In the genomic region with DNA sequence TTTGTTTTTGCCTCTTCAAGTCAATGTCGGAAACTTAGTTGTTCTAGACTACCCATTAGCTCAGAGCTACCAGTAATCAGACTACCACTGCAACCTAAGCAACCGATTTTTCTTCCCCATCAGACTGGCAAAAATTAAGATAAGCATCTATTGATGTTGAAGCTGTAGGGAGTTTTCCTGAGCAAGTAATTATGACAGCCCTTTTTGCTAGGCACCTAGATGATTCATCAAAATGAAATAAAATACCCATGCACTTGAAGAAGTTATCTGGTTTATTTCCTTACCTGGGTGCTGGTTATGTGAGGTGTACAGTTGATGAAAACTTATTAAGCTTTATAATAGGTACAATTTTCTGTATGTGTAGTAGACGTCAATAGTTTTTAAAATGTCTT, we compare ENCODE assay signal across 11 cellular contexts. TPM values are rescaled to one million over a fixed set of nuclear protein-coding genes. Genes with fewer than 3 reads are reported as not detected.
DNase-seq lines count a peak whose midpoint lies in the region; ATAC-seq, FAIRE-seq and TF ChIP-seq lines count a peak whose summit lies in the region.
"Had no signal": no experiment of that assay in that cellular context is flagged by ENCODE, and none has a peak within 500 bp of the region (broad histone marks: within the 10 kb centered on the region; RNA-seq: fewer than 3 reads in every experiment).

No MANE protein-coding gene starts in this region.

- H3K27me3 ChIP-seq in SJCRH30 (no peaks in the 10 kb centered on the region), sigmoid colon (no peaks in the 10 kb centered on the region)

- H3K4me1 ChIP-seq in SJCRH30 (peaks cover 7% of the 10 kb centered on the region; the same call in 1 of the 2 replicates), sigmoid colon (peaks cover 0 to 19% (median 14%) of the 10 kb centered on the region in 4 donors)

- no peak for TF ChIP-seq EP300 in sigmoid colon (IDR thresholded peaks at IDR 0.05)

- H3K36me3 ChIP-seq in SJCRH30 (no peaks in the 10 kb centered on the region), sigmoid colon (peaks cover 0 to 15% (median 5%) of the 10 kb centered on the region in 4 donors)

- TF ChIP-seq POLR2A in sigmoid colon (IDR thresholded peaks at IDR 0.05) = no peak
- no peak for TF ChIP-seq POLR2A in H54 (IDR thresholded peaks at IDR 0.05; ENCODE audit: low read depth, low read length)

- H3K27ac ChIP-seq in SJCRH30 (peak overlapping the region; percentile 65), sigmoid colon (peak overlapping the region; percentile 69 to 86 (median 74))

- TF ChIP-seq CTCF in GM12865 (IDR thresholded peaks at IDR 0.05; ENCODE audit: insufficient read depth, low read depth, low read length, missing control alignments) (no peak), fibroblast of pulmonary artery (IDR thresholded peaks at IDR 0.05; ENCODE audit: low read length, missing control alignments) (no peak), sigmoid colon (IDR thresholded peaks at IDR 0.05) (no peak)

- H3K4me3 ChIP-seq in GM12865 (ENCODE audit: low read depth, low read length) (peak overlapping the region; percentile 88), SJCRH30 (peak overlapping the region; percentile 82), fibroblast of pulmonary artery (replicated peaks; ENCODE audit: low read depth, low read length) (peak overlapping the region; percentile 85), sigmoid colon (peak overlapping the region; percentile 68 to 95 (median 80))

- no peaks in the 10 kb centered on the region for H3K9me3 ChIP-seq in SJCRH30 (replicated peaks)
- H3K9me3 ChIP-seq in sigmoid colon = no peaks in the 10 kb centered on the region

- FAIRE-seq in H54 (lab: Jason Lieb, UNC) = no peak
- FAIRE-seq: urothelium cell line had no signal

- no peak for ATAC-seq in HG03354 (IDR thresholded peaks at IDR 0.05; ENCODE audit: poor library complexity, severe bottlenecking, unreplicated experiment)

- DNase-seq in GM12865 (ENCODE audit: low read depth) = no peak
- DNase-seq in SJCRH30 = no peak
- no peak for DNase-seq in fibroblast of pulmonary artery (ENCODE audit: low read depth)
- no peak for DNase-seq in sigmoid colon
- no peak for DNase-seq in stimulated activated CD4-positive, alpha-beta T cell treated with anti-CD3 and anti-CD28 coated beads, Interleukin-4, amount 100 ng/mL, for 4 hours
- DNase-seq in SIG-M5 treated with dmso at 0.1 percent for 504 hours (lab: John Stamatoyannopoulos, UW; ENCODE audit: unreplicated experiment) = no peak
- no peak for DNase-seq in H54 (ENCODE audit: insufficient read length, low spot score)

- intact Hi-C loops in sigmoid colon (cut with DNase I) = no loop called here

- WGBS in sigmoid colon, 2 donors = 29 to 39% methylated on average over 3 of the region's 3 CpGs

RNA-seq across cellular contexts. Expression of gene COMMD4, which starts 0.6 kb away (rescaled TPM):
- 59.2 and 59.9 TPM in 2 replicates for total RNA-seq in SJCRH30 (2014; rRNA removed; shearing (Covaris generic))
- 10 to 100 TPM; 37.8 to 54.3 (median 49.3) TPM for total RNA-seq in sigmoid colon
- 100 to 1,000 TPM in 1 of 3 donors, 10 to 100 TPM in 2; 87.9 to 115 (median 98.5) TPM for polyA plus RNA-seq in sigmoid colon

RNA-seq across cellular contexts. Expression of gene NEIL1, which starts 11.5 kb away (rescaled TPM):
- total RNA-seq in SJCRH30 (2014; rRNA removed; shearing (Covaris generic)) = 1.5 and 2.0 TPM in 2 replicates
- total RNA-seq in sigmoid colon = 10 to 100 TPM; 17.5 to 51.5 (median 34.9) TPM
- 10 to 100 TPM in 1 of 3 donors, 1 to 10 TPM in 2; 5.4 to 31.1 (median 6.5) TPM for polyA plus RNA-seq in sigmoid colon

RNA-seq across cellular contexts. Expression of gene MAN2C1, which starts 33.1 kb away (rescaled TPM):
- total RNA-seq in SJCRH30 (2014; rRNA removed; shearing (Covaris generic)) = 35.1 and 50.3 TPM in 2 replicates
- total RNA-seq in sigmoid colon = 100 to 1,000 TPM in 3 of 4 donors, 10 to 100 TPM in 1; 94.2 to 221 (median 132) TPM
- polyA plus RNA-seq in sigmoid colon = 100 to 1,000 TPM in 1 of 3 donors, 10 to 100 TPM in 2; 18.0 to 146 (median 22.0) TPM

RNA-seq across cellular contexts. Expression of gene GOLGA6D, which starts 52.7 kb away (rescaled TPM):
- not detected in 2 replicates for total RNA-seq in SJCRH30 (2014; rRNA removed; shearing (Covaris generic))
- total RNA-seq in sigmoid colon = not detected
- not detected for polyA plus RNA-seq in sigmoid colon
- total RNA-seq: H4, RPMI7951 had no signal
